ENCODE assay signal across 23 cellular contexts in the genomic region with DNA sequence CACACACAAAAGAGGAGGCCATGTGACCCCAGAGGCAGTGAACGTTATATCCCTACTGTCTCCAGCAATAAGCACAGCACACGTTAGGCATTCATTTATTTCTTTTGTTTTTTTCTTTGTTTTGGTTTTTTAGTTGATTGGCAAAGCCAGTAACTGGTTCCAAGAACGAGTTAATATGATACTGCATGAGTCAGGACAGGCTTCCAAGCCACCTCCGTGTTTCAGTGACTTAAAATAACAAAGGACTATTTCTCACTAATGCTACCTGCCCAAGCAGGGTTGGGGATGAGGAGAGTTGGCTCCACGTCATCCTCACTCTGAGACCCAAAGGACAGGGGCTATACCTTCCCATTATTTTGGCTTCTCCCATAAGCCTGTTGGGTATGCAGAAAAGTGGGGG.
DNase-seq lines count a peak whose midpoint lies in the region; ATAC-seq, FAIRE-seq and TF ChIP-seq lines count a peak whose summit lies in the region.
"Had no signal": no experiment of that assay in that cellular context is flagged by ENCODE, and none has a peak within 500 bp of the region (broad histone marks: within the 10 kb centered on the region; RNA-seq: fewer than 3 reads in every experiment).

No MANE protein-coding gene starts in this region.

- no peaks in the 10 kb centered on the region for H4K20me1 ChIP-seq in H1 (replicated peaks in 1 of 2; ENCODE audit: control insufficient read depth in 1 of 2, insufficient read depth in 2 of 2, low read length in 2 of 2)
- H4K20me1 ChIP-seq: BLaER1 treated with 17β-estradiol and CSF1 and Interleukin-3, amounts not matched to agents 10 nM and 100 nM had no signal

- H4K8ac ChIP-seq in H1 (ENCODE audit: extremely low read depth, insufficient read depth, low read length) (no peak overlapping the region), mesendoderm (ENCODE audit: low read depth, low read length) (no peak overlapping the region)

- H3K4me2 ChIP-seq in H1 (ENCODE audit: insufficient read depth in 1 of 2, low read depth in 2 of 2, low read length in 2 of 2) (no peak overlapping the region), mesendoderm (ENCODE audit: low read length) (no peak overlapping the region)
- H3K4me2 ChIP-seq: BLaER1 treated with 17β-estradiol and CSF1 and Interleukin-3, amounts not matched to agents 10 nM and 100 nM had no signal

- no peak for ATAC-seq in HG03469 (IDR thresholded peaks at IDR 0.05; ENCODE audit: unreplicated experiment)
- ATAC-seq: CD8-positive, alpha-beta T cell had no signal

- H3K18ac ChIP-seq in H1 (ENCODE audit: extremely low read depth, low read length) (no peak overlapping the region), mesendoderm (ENCODE audit: low read length) (no peak overlapping the region)

- no peak overlapping the region for H3K9ac ChIP-seq in H1 (replicated peaks in 1 of 4; ENCODE audit: extremely low read depth in 1 of 4, low read depth in 3 of 4, low read length in 3 of 4)
- H3K9ac ChIP-seq in mesendoderm (ENCODE audit: low read length) = no peak overlapping the region
- H3K9ac ChIP-seq: BLaER1 treated with 17β-estradiol and CSF1 and Interleukin-3, amounts not matched to agents 10 nM and 100 nM had no signal

- H4K5ac ChIP-seq in H1 (ENCODE audit: insufficient read length, low read depth, low read length) (no peak overlapping the region), mesendoderm (ENCODE audit: low read length) (no peak overlapping the region)

- CTCF ChIA-PET in MCF 10A (lab: Yijun Ruan, JAX) (interaction anchor here (0.6 to 1.7 kb wide), 3 partner anchors 133 to 1440 kb away, joined by 3 to 8 read pairs (median 3); no protein-coding TSS in a partner anchor), H1 (lab: Charles Lee; ENCODE audit: partially characterized antibody) (interaction anchor here (0.8 to 2.7 kb wide), 5 partner anchors 93 to 425 kb away, joined by 3 to 26 read pairs (median 4); no protein-coding TSS in a partner anchor), RWPE1 (lab: Yijun Ruan, JAX) (interaction anchor here (4.5 kb wide), 1 partner anchor 190 kb away, joined by 29 read pairs; no protein-coding TSS in a partner anchor)

- H2BK5ac ChIP-seq in H1 (ENCODE audit: low read depth, low read length) = no peak overlapping the region
- no peak overlapping the region for H2BK5ac ChIP-seq in mesendoderm (ENCODE audit: low read length)

- H2AFZ ChIP-seq in H1 (ENCODE audit: low read length) = peak overlapping the region; percentile 16; the same call in 1 of the 2 replicates

- H3K36me3 ChIP-seq in breast epithelium (no peaks in the 10 kb centered on the region), H1 (ENCODE audit: control insufficient read depth in 2 of 4, insufficient read depth in 4 of 4, low read length in 3 of 4) (no peaks in the 10 kb centered on the region), mesendoderm (ENCODE audit: control insufficient read depth, insufficient read depth, low read length) (no peaks in the 10 kb centered on the region), thyroid gland (no peaks in the 10 kb centered on the region)
- H3K36me3 ChIP-seq: BLaER1 treated with 17β-estradiol and CSF1 and Interleukin-3, amounts not matched to agents 10 nM and 100 nM had no signal

- H3K56ac ChIP-seq in H1 (replicated peaks; ENCODE audit: insufficient read length, low read depth, low read length) (no peak overlapping the region), mesendoderm (ENCODE audit: low read length) (peak overlapping the region; percentile 4)

- DNase-seq in MCF 10A (ENCODE audit: unreplicated experiment) (peak; percentile 11), breast epithelium (ENCODE audit: low spot score in 2 of 2) (no peak), H1 (ENCODE audit: low read depth in 1 of 2, low spot score in 2 of 2) (no peak), mesendoderm (no peak), thyroid gland (peak; percentile 38 to 51), RWPE1 (ENCODE audit: low spot score) (no peak), NCI-H2227 (lab: John Stamatoyannopoulos, UW; ENCODE audit: unreplicated experiment) (no peak)
- DNase-seq: 8988T; Calu3; CD8-positive, alpha-beta T cell; DMS153; GF-D8; H7; KBM-7; MV-4-11; NCI-H1694; NCI-H2081; NCI-H446 treated with DMSO at 0.1 percent for 48 hours; NCI-H526 treated with DMSO at 0.1 percent for 48 hours; OCI-M1; Right ventricle myocardium superior had no signal

- no peak overlapping the region for H2BK120ac ChIP-seq in H1 (replicated peaks; ENCODE audit: low read depth, low read length)
- H2BK120ac ChIP-seq in mesendoderm (ENCODE audit: low read depth, low read length) = no peak overlapping the region

- no TSS peak for BruUV-seq in MCF 10A (replicated peaks; lab: Mats Ljungman, UMichigan)

- no peak overlapping the region for H4K91ac ChIP-seq in H1 (replicated peaks; ENCODE audit: insufficient read length, low read length)

- H3K9me3 ChIP-seq in breast epithelium (no peaks in the 10 kb centered on the region), H1 (ENCODE audit: insufficient read depth in 2 of 2, low read depth in 1 of 2, low read length in 1 of 2) (peaks cover 0 to 4% of the 10 kb centered on the region in 2 experiments; a peak in 1 of 4 replicates), thyroid gland (no peaks in the 10 kb centered on the region)

- no peak overlapping the region for H2BK12ac ChIP-seq in H1 (ENCODE audit: low read depth, low read length)

- no peak overlapping the region for H3K14ac ChIP-seq in H1 (ENCODE audit: insufficient read length)

- H3K23ac ChIP-seq in H1 (ENCODE audit: insufficient read length) = no peak overlapping the region
- no peak overlapping the region for H3K23ac ChIP-seq in mesendoderm (ENCODE audit: low read length)

- WGBS in H1 (ENCODE audit: extremely low coverage in 1 of 2, insufficient coverage in 1 of 2, insufficient read length in 1 of 2, insufficient replicate concordance in 2 of 2, low coverage in 1 of 2, low lambda C conversion rate in 2 of 2, missing lambda C conversion rate in 1 of 2), 2 experiments = 80% methylated on average over 5 of the region's 5 CpGs; no CpG with 5 or more reads in 1 of the 2 experiments
- no CpG with 5 or more reads among the region's 5 CpGs for WGBS in mesendoderm (ENCODE audit: extremely low coverage, insufficient coverage, low lambda C conversion rate)
- 50 to 52% methylated on average over 5 of the region's 5 CpGs for WGBS in thyroid gland, 2 donors

- H3K79me2 ChIP-seq in H1 (ENCODE audit: control insufficient read depth in 1 of 2, insufficient read depth in 2 of 2, low read length in 2 of 2) (no peaks in the 10 kb centered on the region), mesendoderm (ENCODE audit: control insufficient read depth, insufficient read depth, low read length) (no peaks in the 10 kb centered on the region)

- no peak overlapping the region for H3K4me3 Mint-ChIP-seq in MCF 10A (ENCODE audit: unreplicated experiment)
- H3K4me3 Mint-ChIP-seq: CD8-positive, alpha-beta T cell had no signal

- H3K23me2 ChIP-seq in H1 (ENCODE audit: low read depth, low read length) = no peaks in the 10 kb centered on the region

- no peak for TF ChIP-seq RAD21 in H1 (IDR thresholded peaks at IDR 0.05 in 1 of 2, conservative IDR thresholded peaks at IDR 0.05 in 1 of 2; ENCODE audit: low read depth in 2 of 2, low read length in 2 of 2)

- H3K4me3 ChIP-seq in breast epithelium (no peak overlapping the region), H1 (ENCODE audit: extremely low read depth in 1 of 4, insufficient read depth in 2 of 4, low read depth in 3 of 4, low read length in 4 of 4) (no peak overlapping the region), mesendoderm (ENCODE audit: low read length) (no peak overlapping the region), thyroid gland (replicated peaks in 1 of 3) (no peak overlapping the region)
- H3K4me3 ChIP-seq: BLaER1 treated with 17β-estradiol and CSF1 and Interleukin-3, amounts not matched to agents 10 nM and 100 nM had no signal

- H3K4me1 ChIP-seq in breast epithelium (peaks cover 0 to 6% of the 10 kb centered on the region in 2 donors), H1 (replicated peaks in 1 of 4; ENCODE audit: control insufficient read depth in 3 of 4, insufficient read depth in 4 of 4, low read length in 3 of 4) (peaks cover 0 to 7% (median 0%) of the 10 kb centered on the region in 4 experiments; a peak in 1 of 7 replicates), mesendoderm (ENCODE audit: control insufficient read depth, low read depth, low read length) (no peaks in the 10 kb centered on the region), thyroid gland (peaks cover 5 to 43% of the 10 kb centered on the region in 2 donors)

- H2BK20ac ChIP-seq in H1 (ENCODE audit: low read length) = no peak overlapping the region

- intact Hi-C loops in MCF 10A (cut with micrococcal nuclease) (loop anchor here (5.0 kb wide), 2 partner anchors 278 to 393 kb away; no protein-coding TSS in a partner anchor), breast epithelium (cut with DNase I; ENCODE audit: low total_unique reads) (no loop called here), thyroid gland (cut with DNase I) (no loop called here)

- H3K27me3 Mint-ChIP-seq in MCF 10A (ENCODE audit: insufficient read depth, unreplicated experiment) = peaks cover 13% of the 10 kb centered on the region

- no peaks in the 10 kb centered on the region for H3K9me3 Mint-ChIP-seq in MCF 10A (ENCODE audit: unreplicated experiment)
- H3K9me3 Mint-ChIP-seq: CD8-positive, alpha-beta T cell had no signal

- H3K4me1 Mint-ChIP-seq in MCF 10A (ENCODE audit: insufficient read depth, unreplicated experiment) = peaks cover 13% of the 10 kb centered on the region

- no peaks in the 10 kb centered on the region for H3K36me3 Mint-ChIP-seq in MCF 10A (ENCODE audit: insufficient read depth, unreplicated experiment)
- H3K36me3 Mint-ChIP-seq: CD8-positive, alpha-beta T cell had no signal

- H2BK15ac ChIP-seq in H1 (ENCODE audit: low read length) = no peak overlapping the region
- H2BK15ac ChIP-seq in mesendoderm (replicated peaks; ENCODE audit: low read depth) = no peak overlapping the region

- TF ChIP-seq CTCF in MCF 10A (IDR thresholded peaks at IDR 0.05; ENCODE audit: unreplicated experiment) = no peak
- TF ChIP-seq CTCF in breast epithelium (IDR thresholded peaks at IDR 0.05) = no peak
- TF ChIP-seq CTCF in H1 (IDR thresholded peaks at IDR 0.05; ENCODE audit: control extremely low read depth in 1 of 3, insufficient read depth in 1 of 3, low read depth in 1 of 3, low read length in 3 of 3) = no peak
- no peak for TF ChIP-seq CTCF in thyroid gland (IDR thresholded peaks at IDR 0.05)
- TF ChIP-seq CTCF in RWPE1 (conservative IDR thresholded peaks at IDR 0.05; ENCODE audit: low read depth) = no peak

- H3K79me1 ChIP-seq in H1 (ENCODE audit: low read depth, low read length) (no peaks in the 10 kb centered on the region), mesendoderm (ENCODE audit: low read length) (no peaks in the 10 kb centered on the region)

- TF ChIP-seq POLR2A in breast epithelium (IDR thresholded peaks at IDR 0.05) (no peak), H1 (IDR thresholded peaks at IDR 0.05; ENCODE audit: control extremely low read depth in 1 of 2, low read depth in 2 of 2, low read length in 2 of 2) (no peak), thyroid gland (IDR thresholded peaks at IDR 0.05) (no peak)

- POLR2A ChIA-PET in MCF 10A (lab: Yijun Ruan, JAX) = interaction anchor here (0.7 kb wide), 1 partner anchor 8 kb away, joined by 3 read pairs; no protein-coding TSS in a partner anchor
- POLR2A ChIA-PET in H1 (lab: Charles Lee; ENCODE audit: partially characterized antibody) = no interaction called here
- POLR2A ChIA-PET in RWPE1 (lab: Yijun Ruan, JAX; ENCODE audit: low non-redundant PET) = no interaction called here

- H3K4ac ChIP-seq in H1 (replicated peaks; ENCODE audit: insufficient read length, low read depth, low read length) (no peak overlapping the region), mesendoderm (ENCODE audit: low read depth, low read length) (no peak overlapping the region)

- no peak for FAIRE-seq in H1 (lab: Jason Lieb, UNC)

- H3K27me3 ChIP-seq in breast epithelium (no peaks in the 10 kb centered on the region), H1 (replicated peaks in 1 of 4; ENCODE audit: control insufficient read depth in 3 of 4, extremely low read depth in 1 of 4, insufficient read depth in 3 of 4, low read length in 3 of 4) (no peaks in the 10 kb centered on the region), mesendoderm (ENCODE audit: insufficient read depth, low read length, poor library complexity) (no peaks in the 10 kb centered on the region), thyroid gland (no peaks in the 10 kb centered on the region)
- H3K27me3 ChIP-seq: BLaER1 treated with 17β-estradiol and CSF1 and Interleukin-3, amounts not matched to agents 10 nM and 100 nM had no signal

- H2AK5ac ChIP-seq in H1 (ENCODE audit: low read depth, low read length) (0 out of 2 replicates have a peak overlapping the region, but pooled peaks have one; percentile 24), mesendoderm (ENCODE audit: low read length) (no peak overlapping the region)

- H3K27ac ChIP-seq in breast epithelium (no peak overlapping the region), H1 (ENCODE audit: low read depth, low read length) (no peak overlapping the region), mesendoderm (ENCODE audit: low read depth, low read length) (no peak overlapping the region), thyroid gland (peak overlapping the region; percentile 17 to 58 (median 55)), RWPE1 (no peak overlapping the region)
- H3K27ac ChIP-seq: BLaER1 treated with 17β-estradiol and CSF1 and Interleukin-3, amounts not matched to agents 10 nM and 100 nM had no signal

- H3K27ac Mint-ChIP-seq in MCF 10A (ENCODE audit: low read depth, unreplicated experiment) = no peak overlapping the region
- H3K27ac Mint-ChIP-seq: CD8-positive, alpha-beta T cell had no signal

- no peak for TF ChIP-seq EP300 in H1 (IDR thresholded peaks at IDR 0.05; ENCODE audit: borderline replicate concordance in 1 of 2, low read depth in 2 of 2, low read length in 2 of 2)

Comparison
In these comparisons a context has a peak if more than half of its experiments do, and no peak if none do; other contexts are left out.
1. DNase-seq: peak in MCF 10A (single experiment) and thyroid gland (2 of 2); none in breast epithelium (0 of 2), H1 (0 of 2), mesendoderm (single experiment), RWPE1 (single experiment) and NCI-H2227 (single experiment).
2. H3K27ac ChIP-seq: peak in thyroid gland (3 of 3); none in breast epithelium (0 of 2), H1 (single experiment), mesendoderm (single experiment) and RWPE1 (single experiment).